Comparison of ENCODE assay signal across 19 cellular contexts in genomic region chr1:32797456-32797855, GRCh38. TPM values are rescaled to one million over a fixed set of nuclear protein-coding genes. Genes with fewer than 3 reads are reported as not detected.
DNase-seq lines count a peak whose midpoint lies in the region; ATAC-seq, FAIRE-seq and TF ChIP-seq lines count a peak whose summit lies in the region.
"Had no signal": no experiment of that assay in that cellular context is flagged by ENCODE, and none has a peak within 500 bp of the region (broad histone marks: within the 10 kb centered on the region; RNA-seq: fewer than 3 reads in every experiment).

No MANE protein-coding gene starts in this region.

- no peak for FAIRE-seq in HepG2 (lab: Jason Lieb, UNC)
- FAIRE-seq: GM19239 had no signal

- no peak overlapping the region for H3K27ac ChIP-seq in HepG2 (ENCODE audit: extremely low read length, insufficient read depth, low read length)
- H3K27ac ChIP-seq: cardiac muscle cell, tibial artery had no signal

- H3K27me3 ChIP-seq in HepG2 (ENCODE audit: control insufficient read depth in 1 of 2, insufficient read depth in 2 of 2, low read length in 2 of 2) = no peaks in the 10 kb centered on the region
- H3K27me3 ChIP-seq: cardiac muscle cell, MG63, tibial artery had no signal

- H3K9me3 Mint-ChIP-seq in CD14-positive monocyte (no peaks in the 10 kb centered on the region), immature natural killer cell (no peaks in the 10 kb centered on the region)
- H3K9me3 Mint-ChIP-seq in activated CD4-positive, alpha-beta memory T cell treated with anti-CD3 and anti-CD28 coated beads, Interleukin-2, amount 10 ng/mL, durations not matched to agents 7 days and 5 days = no peaks in the 10 kb centered on the region
- H3K9me3 Mint-ChIP-seq: activated naive CD8-positive, alpha-beta T cell treated with anti-CD3 and anti-CD28 coated beads, Interleukin-2, amount 10 ng/mL, durations not matched to agents 7 days and 5 days had no signal

- H3K27ac Mint-ChIP-seq in CD14-positive monocyte (peak overlapping the region in 4 of 7 donors; percentile 4 to 42 (median 26)), immature natural killer cell (peak overlapping the region; percentile 92 to 99 (median 94))
- H3K27ac Mint-ChIP-seq in activated CD4-positive, alpha-beta memory T cell treated with anti-CD3 and anti-CD28 coated beads, Interleukin-2, amount 10 ng/mL, durations not matched to agents 7 days and 5 days = peak overlapping the region; percentile 76

- in situ Hi-C loops in HepG2 (cut with HindIII; ENCODE audit: extremely low pct_ligation_motif_present, low pct_unique_long_range_greater_than_20kb) = no loop called here

- no peaks in the 10 kb centered on the region for H3K27me3 Mint-ChIP-seq in CD14-positive monocyte (ENCODE audit: low read depth in 3 of 3)
- no peaks in the 10 kb centered on the region for H3K27me3 Mint-ChIP-seq in activated CD4-positive, alpha-beta memory T cell treated with anti-CD3 and anti-CD28 coated beads, Interleukin-2, amount 10 ng/mL, durations not matched to agents 7 days and 5 days
- H3K27me3 Mint-ChIP-seq in immature natural killer cell (ENCODE audit: low read depth in 3 of 3) = peaks cover 3 to 6% (median 4%) of the 10 kb centered on the region in 3 donors
- H3K27me3 Mint-ChIP-seq: activated naive CD8-positive, alpha-beta T cell treated with anti-CD3 and anti-CD28 coated beads, Interleukin-2, amount 10 ng/mL, durations not matched to agents 7 days and 5 days had no signal

- H3K9me3 ChIP-seq in HepG2 (ENCODE audit: low read length) = no peaks in the 10 kb centered on the region
- H3K9me3 ChIP-seq: mucosa of descending colon, tibial artery had no signal

- intact Hi-C loops in CD14-positive monocyte (cut with micrococcal nuclease) (no loop called here), HepG2 (cut with micrococcal nuclease; ENCODE audit: unreplicated experiment) (no loop called here)

- ATAC-seq in HepG2 (no peak), GM18861 (IDR thresholded peaks at IDR 0.05; ENCODE audit: unreplicated experiment) (no peak)
- ATAC-seq: mucosa of descending colon had no signal

- H3K79me2 ChIP-seq in HepG2 (ENCODE audit: insufficient read depth, low read length) = no peaks in the 10 kb centered on the region

- TF ChIP-seq CTCF in CD14-positive monocyte (IDR thresholded peaks at IDR 0.05) = no peak
- no peak for TF ChIP-seq CTCF in HepG2 (CRISPR knock-in tag; IDR thresholded peaks at IDR 0.05)

- no peak overlapping the region for H3K9ac ChIP-seq in HepG2 (ENCODE audit: insufficient read depth, low read depth, low read length)

- CTCF ChIA-PET in activated CD4-positive, alpha-beta memory T cell treated with anti-CD3 and anti-CD28 coated beads, Interleukin-2, amount 10 ng/mL, durations not matched to agents 7 days and 5 days (lab: Charles Lee) = interaction anchor here (1.4 kb wide), 1 partner anchor 85 kb away, joined by 8 read pairs; no protein-coding TSS in a partner anchor
- CTCF ChIA-PET in HepG2 (lab: Yijun Ruan, JAX; ENCODE audit: low intra/inter-chr PET ratio, low total read pairs) = no interaction called here

- H3K4me3 Mint-ChIP-seq in CD14-positive monocyte = no peak overlapping the region
- no peak overlapping the region for H3K4me3 Mint-ChIP-seq in activated CD4-positive, alpha-beta memory T cell treated with anti-CD3 and anti-CD28 coated beads, Interleukin-2, amount 10 ng/mL, durations not matched to agents 7 days and 5 days
- H3K4me3 Mint-ChIP-seq in immature natural killer cell = peak overlapping the region; percentile 53 to 81 (median 80)

- DNase-seq in CD14-positive monocyte (ENCODE audit: low spot score) = no peak
- DNase-seq in ELR (ENCODE audit: low read depth) = peak; percentile 54
- DNase-seq in activated CD4-positive, alpha-beta memory T cell treated with anti-CD3 and anti-CD28 coated beads, Interleukin-2, amount 10 ng/mL, durations not matched to agents 7 days and 5 days = no peak
- DNase-seq in immature natural killer cell = no peak
- no peak for DNase-seq in activated CD4-positive, CD25-positive, alpha-beta regulatory T cell (lab: John Stamatoyannopoulos, UW)
- no peak for DNase-seq in HepG2 (ENCODE audit: low spot score)
- no peak for DNase-seq in dermis blood vessel endothelial cell
- DNase-seq: activated naive CD8-positive, alpha-beta T cell treated with anti-CD3 and anti-CD28 coated beads, Interleukin-2, amount 10 ng/mL, durations not matched to agents 7 days and 5 days; DMS53; hypothalamus; MG63; mucosa of descending colon; NCI-H2081; NCI-H510A treated with DMSO at 0.1 percent for 48 hours; stimulated activated CD4-positive, alpha-beta T cell treated with anti-CD3 and anti-CD28 coated beads, Interleukin-4, amount 100 ng/mL, for 1 hour; tibial artery had no signal

- no peak for TF ChIP-seq RAD21 in HepG2 (CRISPR knock-in tag; IDR thresholded peaks at IDR 0.05)

- no peak for TF ChIP-seq POLR2A in HepG2 (IDR thresholded peaks at IDR 0.05; ENCODE audit: insufficient read depth in 1 of 2, low read depth in 2 of 2, low read length in 2 of 2)

- H2AFZ ChIP-seq in HepG2 (ENCODE audit: low read length) = no peak overlapping the region

- H3K36me3 Mint-ChIP-seq in CD14-positive monocyte = peaks cover 51 to 82% of the 10 kb centered on the region in 2 donors
- H3K36me3 Mint-ChIP-seq in activated CD4-positive, alpha-beta memory T cell treated with anti-CD3 and anti-CD28 coated beads, Interleukin-2, amount 10 ng/mL, durations not matched to agents 7 days and 5 days (ENCODE audit: low read depth) = peaks cover 57% of the 10 kb centered on the region
- peaks cover 12 to 22% (median 18%) of the 10 kb centered on the region in 3 donors for H3K36me3 Mint-ChIP-seq in immature natural killer cell

- TF ChIP-seq EP300 in HepG2 (IDR thresholded peaks at IDR 0.05; ENCODE audit: low read depth in 2 of 2, low read length in 2 of 2) (no peak), HepG2 (CRISPR knock-in tag; IDR thresholded peaks at IDR 0.05; ENCODE audit: borderline replicate concordance) (no peak)

- no peak overlapping the region for H3K4me3 ChIP-seq in HepG2 (replicated peaks in 1 of 3; ENCODE audit: insufficient read depth in 1 of 3, low read depth in 2 of 3, low read length in 3 of 3)
- H3K4me3 ChIP-seq: cardiac muscle cell, MG63, mucosa of descending colon, tibial artery had no signal

- POLR2A ChIA-PET in activated CD4-positive, alpha-beta memory T cell treated with anti-CD3 and anti-CD28 coated beads, Interleukin-2, amount 10 ng/mL, durations not matched to agents 7 days and 5 days (lab: Charles Lee) = interaction anchor here (4.9 kb wide), 1 partner anchor 20 kb away, joined by 47 read pairs; the partner anchor contains the start of genes S100PBP and YARS1
- POLR2A ChIA-PET in HepG2 (lab: Yijun Ruan, JAX) = no interaction called here

- H3K4me2 ChIP-seq in HepG2 (ENCODE audit: low read depth, low read length) = no peak overlapping the region

- H3K36me3 ChIP-seq in HepG2 (replicated peaks in 1 of 2; ENCODE audit: control insufficient read depth in 1 of 2, insufficient read depth in 2 of 2, low read length in 2 of 2) = peaks cover 3 to 61% of the 10 kb centered on the region in 2 experiments; a peak in 4 of 5 replicates

- whole genome bisulfite sequencing in HepG2 (ENCODE audit: low lambda C conversion rate) = 100% methylated on average over 1 of the region's 1 CpG

- no peaks in the 10 kb centered on the region for H3K4me1 Mint-ChIP-seq in CD14-positive monocyte
- peaks cover 61% of the 10 kb centered on the region for H3K4me1 Mint-ChIP-seq in activated CD4-positive, alpha-beta memory T cell treated with anti-CD3 and anti-CD28 coated beads, Interleukin-2, amount 10 ng/mL, durations not matched to agents 7 days and 5 days
- peaks cover 64 to 81% of the 10 kb centered on the region in 2 donors for H3K4me1 Mint-ChIP-seq in immature natural killer cell

- no TSS peak for BruUV-seq in HepG2 (replicated peaks; lab: Mats Ljungman, UMichigan)

- no peaks in the 10 kb centered on the region for H4K20me1 ChIP-seq in HepG2 (ENCODE audit: insufficient read depth, low read length)

- no peaks in the 10 kb centered on the region for H3K4me1 ChIP-seq in HepG2 (ENCODE audit: insufficient read depth, low read length)
- H3K4me1 ChIP-seq: tibial artery had no signal

RNA-seq across cellular contexts. Expression of gene YARS1, which starts 19.7 kb away (rescaled TPM):
- polyA plus RNA-seq in CD14-positive monocyte (10 to 100 TPM; 39.8 to 42.7 TPM), immature natural killer cell (100 to 1,000 TPM; 103 to 168 (median 129) TPM), HepG2 (2011; rRNA removed) (50.1 and 52.2 TPM in 2 replicates)
- total RNA-seq in activated CD4-positive, alpha-beta memory T cell treated with anti-CD3 and anti-CD28 coated beads, Interleukin-2, amount 10 ng/mL, durations not matched to agents 7 days and 5 days = 100 to 1,000 TPM; 204 to 214 TPM
- total RNA-seq in HepG2 (2016; rRNA removed; fragmentation: Illumina TruSeq; extraction: Trizol) (102 and 113 TPM in 2 replicates), dermis blood vessel endothelial cell (63.6 and 84.0 TPM in 2 replicates)
- 36.6 and 40.5 TPM in 2 replicates for total RNA-seq in HepG2 (2016; cell fraction: cytosol; rRNA removed; fragmentation: Illumina TruSeq; extraction: Trizol; ENCODE audit: low read depth)
- 96.0 and 117 TPM in 2 replicates for total RNA-seq in HepG2 (2016; cell fraction: insoluble cytoplasmic fraction; rRNA removed; fragmentation: Illumina TruSeq; extraction: Trizol)
- total RNA-seq in HepG2 (2016; cell fraction: membrane; rRNA removed; fragmentation: Illumina TruSeq; extraction: Trizol) = 43.4 and 44.4 TPM in 2 replicates
- total RNA-seq in HepG2 (2016; cell fraction: nucleus; rRNA removed; fragmentation: Illumina TruSeq; extraction: Trizol) = 70.7 and 78.7 TPM in 2 replicates
- 32.2 and 38.5 TPM in 2 replicates for polyA plus RNA-seq in HepG2 (2011; cell fraction: cytosol; rRNA removed)
- 91.6 and 121 TPM in 2 replicates for polyA plus RNA-seq in HepG2 (2011; cell fraction: nucleus; rRNA removed)
- 124 and 158 TPM in 2 replicates for polyA plus RNA-seq in HepG2 (2012)
- 11.8 and 14.3 TPM in 2 replicates for polyA plus RNA-seq in HepG2 (2016; cell fraction: cytosol; fragmentation: Illumina TruSeq; extraction: Trizol; ENCODE audit: low read depth)
- 83.4 and 91.9 TPM in 2 replicates for polyA plus RNA-seq in HepG2 (2016; cell fraction: insoluble cytoplasmic fraction; fragmentation: Illumina TruSeq; extraction: Trizol; ENCODE audit: low read depth)
- polyA plus RNA-seq in HepG2 (2016; cell fraction: membrane; fragmentation: Illumina TruSeq; extraction: Trizol; ENCODE audit: low read depth) = 20.7 and 20.8 TPM in 2 replicates
- 117 TPM in 2 replicates for polyA plus RNA-seq in HepG2 (2016; cell fraction: nucleus; fragmentation: Illumina TruSeq; extraction: Trizol; ENCODE audit: insufficient read depth, low read depth)
- 68.0 and 103 TPM in 2 replicates for polyA minus RNA-seq in HepG2 (2011; rRNA and poly(A)+ RNA removed; ENCODE audit: low replicate concordance)
- polyA minus RNA-seq in HepG2 (2011; cell fraction: cytosol; rRNA and poly(A)+ RNA removed) = 43.2 and 68.7 TPM in 2 replicates
- 63.1 and 101 TPM in 2 replicates for polyA minus RNA-seq in HepG2 (2011; cell fraction: nucleus; rRNA and poly(A)+ RNA removed)

RNA-seq across cellular contexts. Expression of gene S100PBP, which starts 20.0 kb away (rescaled TPM):
- polyA plus RNA-seq in CD14-positive monocyte (1 to 10 TPM; 6.6 to 7.1 TPM), immature natural killer cell (10 to 100 TPM in 2 of 3 donors, 1 to 10 TPM in 1; 9.9 to 21.4 (median 15.8) TPM), HepG2 (2011; rRNA removed) (17.9 and 20.4 TPM in 2 replicates)
- total RNA-seq in activated CD4-positive, alpha-beta memory T cell treated with anti-CD3 and anti-CD28 coated beads, Interleukin-2, amount 10 ng/mL, durations not matched to agents 7 days and 5 days = 10 to 100 TPM; 78.4 to 84.0 TPM
- total RNA-seq in HepG2 (2016; rRNA removed; fragmentation: Illumina TruSeq; extraction: Trizol) (26.1 and 28.4 TPM in 2 replicates), dermis blood vessel endothelial cell (33.7 and 50.0 TPM in 2 replicates)
- total RNA-seq in HepG2 (2016; cell fraction: cytosol; rRNA removed; fragmentation: Illumina TruSeq; extraction: Trizol; ENCODE audit: low read depth) = 18.1 and 18.8 TPM in 2 replicates
- 24.5 and 27.7 TPM in 2 replicates for total RNA-seq in HepG2 (2016; cell fraction: insoluble cytoplasmic fraction; rRNA removed; fragmentation: Illumina TruSeq; extraction: Trizol)
- total RNA-seq in HepG2 (2016; cell fraction: membrane; rRNA removed; fragmentation: Illumina TruSeq; extraction: Trizol) = 22.6 and 25.5 TPM in 2 replicates
- total RNA-seq in HepG2 (2016; cell fraction: nucleus; rRNA removed; fragmentation: Illumina TruSeq; extraction: Trizol) = 24.5 and 34.9 TPM in 2 replicates
- 6.8 and 11.2 TPM in 2 replicates for polyA plus RNA-seq in HepG2 (2011; cell fraction: cytosol; rRNA removed)
- 18.2 and 22.4 TPM in 2 replicates for polyA plus RNA-seq in HepG2 (2011; cell fraction: nucleus; rRNA removed)
- 10.8 and 13.1 TPM in 2 replicates for polyA plus RNA-seq in HepG2 (2012)
- 4.2 and 4.7 TPM in 2 replicates for polyA plus RNA-seq in HepG2 (2016; cell fraction: cytosol; fragmentation: Illumina TruSeq; extraction: Trizol; ENCODE audit: low read depth)
- polyA plus RNA-seq in HepG2 (2016; cell fraction: insoluble cytoplasmic fraction; fragmentation: Illumina TruSeq; extraction: Trizol; ENCODE audit: low read depth) = 19.5 and 20.9 TPM in 2 replicates
- 5.3 and 5.6 TPM in 2 replicates for polyA plus RNA-seq in HepG2 (2016; cell fraction: membrane; fragmentation: Illumina TruSeq; extraction: Trizol; ENCODE audit: low read depth)
- polyA plus RNA-seq in HepG2 (2016; cell fraction: nucleus; fragmentation: Illumina TruSeq; extraction: Trizol; ENCODE audit: insufficient read depth, low read depth) = 49.7 and 53.4 TPM in 2 replicates
- polyA minus RNA-seq in HepG2 (2011; rRNA and poly(A)+ RNA removed; ENCODE audit: low replicate concordance) = 20.9 and 25.1 TPM in 2 replicates
- polyA minus RNA-seq in HepG2 (2011; cell fraction: cytosol; rRNA and poly(A)+ RNA removed) = 9.6 and 12.2 TPM in 2 replicates
- polyA minus RNA-seq in HepG2 (2011; cell fraction: nucleus; rRNA and poly(A)+ RNA removed) = 44.3 and 47.9 TPM in 2 replicates

Comparison
In these comparisons a context has a peak if more than half of its experiments do, and no peak if none do; other contexts are left out.
1. H3K27ac Mint-ChIP-seq: peak in every context shown above with its lines; median percentile 94 in immature natural killer cell; 76 in activated CD4-positive, alpha-beta memory T cell treated with anti-CD3 and anti-CD28 coated beads, Interleukin-2, amount 10 ng/mL, durations not matched to agents 7 days and 5 days; 26 in CD14-positive monocyte.
2. H3K4me3 Mint-ChIP-seq: peak in immature natural killer cell (5 of 5); none in CD14-positive monocyte (0 of 2) and activated CD4-positive, alpha-beta memory T cell treated with anti-CD3 and anti-CD28 coated beads, Interleukin-2, amount 10 ng/mL, durations not matched to agents 7 days and 5 days (single experiment).